ENCODE assay signal across 23 cellular contexts in the genomic region with DNA sequence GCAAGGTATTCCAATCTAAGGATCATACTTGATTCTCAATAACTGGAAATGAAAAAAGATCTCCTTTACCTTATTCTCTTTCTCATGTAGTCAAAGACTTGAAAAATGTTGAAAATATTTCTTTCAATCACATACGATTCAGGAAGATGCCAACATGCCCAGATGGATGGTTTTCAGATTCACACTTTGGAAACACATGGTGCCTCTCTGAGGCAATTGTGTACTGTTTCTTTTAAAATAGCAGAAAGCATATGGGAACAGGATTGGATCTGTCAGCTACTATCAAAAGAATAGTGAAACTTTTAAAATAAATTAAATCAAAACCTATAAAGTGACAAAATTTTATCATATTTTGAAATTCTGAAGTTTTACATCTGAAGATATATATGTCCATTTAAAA.
"Had no signal": no experiment of that assay in that cellular context is flagged by ENCODE, and none has a peak within 500 bp of the region (broad histone marks: within the 10 kb centered on the region; RNA-seq: fewer than 3 reads in every experiment).

No MANE protein-coding gene starts in this region.

- FAIRE-seq: astrocyte, bronchial epithelial cell, frontal cortex had no signal

- DNase-seq: activated CD4-positive, alpha-beta memory T cell treated with anti-CD3 and anti-CD28 coated beads, Interleukin-2, amount 10 ng/mL, durations not matched to agents 7 days and 5 days; activated CD4-positive, alpha-beta T cell treated with anti-CD3 and anti-CD28 coated beads for 1 hour; activated CD4-positive, alpha-beta T cell treated with anti-CD3 and anti-CD28 coated beads for 4 hours; activated CD4-positive, alpha-beta T cell treated with anti-CD3 and anti-CD28 coated beads, Interleukin-2, amount 10 ng/mL, durations not matched to agents 7 days and 5 days; activated CD4-positive, alpha-beta T cell treated with anti-CD3 and anti-CD28 coated beads, Interleukin-2, amount 50 U/mL, for 4 hours; activated CD8-positive, alpha-beta memory T cell treated with anti-CD3 and anti-CD28 coated beads, Interleukin-2, amount 50 U/mL, for 48 hours; activated gamma-delta T cell; activated naive CD4-positive, alpha-beta T cell; activated naive CD4-positive, alpha-beta T cell treated with anti-CD3 and anti-CD28 coated beads, Interleukin-2, amount 10 ng/mL, durations not matched to agents 7 days and 5 days; activated T-cell treated with anti-CD3 and anti-CD28 coated beads for 4 hours; activated T-cell treated with anti-CD3 and anti-CD28 coated beads, Interleukin-2, amount 50 U/mL, for 24 hours; activated T-cell treated with anti-CD3 and anti-CD28 coated beads, Interleukin-2, amount 50 U/mL, for 72 hours; amniotic stem cell; brain microvascular endothelial cell; dorsolateral prefrontal cortex; effector memory CD4-positive, alpha-beta T cell; endodermal cell; foreskin fibroblast; head of caudate nucleus; T-helper 2 cell had no signal
